In the genomic region with DNA sequence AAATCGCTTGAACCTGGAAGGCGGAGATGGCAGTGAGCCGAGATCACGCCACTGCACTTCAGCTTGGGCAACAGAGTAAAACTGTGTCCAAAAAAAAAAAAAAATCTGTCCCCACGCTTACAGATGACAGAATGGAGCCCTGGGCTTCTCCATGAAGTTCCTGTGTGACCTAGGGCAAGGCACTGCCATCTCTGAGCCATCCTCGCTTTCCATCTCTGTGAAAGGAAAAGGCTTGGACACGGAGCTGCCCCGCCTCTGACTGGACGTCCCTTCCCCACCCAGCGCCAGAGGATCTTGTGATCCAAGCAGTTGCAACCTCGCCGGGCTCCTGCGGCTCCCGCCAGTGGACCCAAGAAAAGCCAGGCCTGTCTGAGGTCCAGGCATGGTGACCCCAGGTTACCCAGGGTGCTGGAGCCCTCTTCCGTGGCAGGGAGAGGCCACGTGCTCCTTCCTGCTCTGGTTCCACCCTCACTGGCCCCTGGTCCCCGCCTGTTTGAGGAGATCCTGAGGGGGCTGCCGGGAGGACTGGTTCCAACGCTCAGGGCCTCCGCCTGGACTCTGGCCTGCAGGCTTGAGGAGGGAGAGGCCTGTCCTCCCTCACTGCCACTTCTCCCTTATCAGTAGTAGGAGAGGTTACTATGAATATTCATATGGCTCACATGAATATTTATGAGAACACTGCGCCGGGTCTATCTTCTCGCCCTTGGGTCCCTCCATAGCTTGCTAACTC, we compare ENCODE assay signal across 34 cellular contexts. TPM values are rescaled to one million over a fixed set of nuclear protein-coding genes. Genes with fewer than 3 reads are reported as not detected.
"Had no signal": no experiment of that assay in that cellular context is flagged by ENCODE, and none has a peak within 500 bp of the region (broad histone marks: within the 10 kb centered on the region; RNA-seq: fewer than 3 reads in every experiment).

No MANE protein-coding gene starts in this region.

- DNase-seq: activated CD4-positive, alpha-beta memory T cell treated with anti-CD3 and anti-CD28 coated beads for 36 hours; activated CD4-positive, alpha-beta T cell treated with anti-CD3 and anti-CD28 coated beads for 36 hours; activated CD4-positive, alpha-beta T cell treated with anti-CD3 and anti-CD28 coated beads, Interleukin-2, amount 50 U/mL, for 1 hour; activated CD8-positive, alpha-beta memory T cell treated with anti-CD3 and anti-CD28 coated beads, Interleukin-2, amount 50 U/mL, for 48 hours; activated effector memory CD4-positive, alpha-beta T cell treated with Interleukin-2 at 50 U/mL for 16 hours; activated naive CD4-positive, alpha-beta T cell treated with anti-CD3 and anti-CD28 coated beads, Interleukin-2, amount 50 U/mL, for 16 hours; activated naive CD8-positive, alpha-beta T cell treated with anti-CD3 and anti-CD28 coated beads, Interleukin-2, amount 10 ng/mL, durations not matched to agents 7 days and 5 days; activated T-cell treated with anti-CD3 and anti-CD28 coated beads, Interleukin-2, amount 50 U/mL, for 48 hours; amygdala; Karpas-422; KBM-7; MG63; NCI-H1048; NCI-H1105 treated with DMSO at 0.1 percent for 48 hours; NCI-H1436; NCI-H1694; NCI-H2029; NCI-H2107; NCI-H2171; NCI-H510A; NCI-H526; NCI-H748 treated with DMSO at 0.1 percent for 48 hours; NK-92 treated with Interleukin-12 subunit alpha and Interleukin-12 subunit beta, amount 100 ng/mL, for 24 hours; PC-3; Peyer's patch; RPMI8226; SHP77 treated with DMSO at 0.1 percent for 48 hours; SK-N-SH had no signal

- H3K9ac ChIP-seq: SK-N-SH had no signal

- H3K4me1 ChIP-seq: SJSA1 had no signal

- H3K4me3 ChIP-seq: ascending aorta, cardiac muscle cell, MG63, Peyer's patch, SJSA1 had no signal

- H3K36me3 Mint-ChIP-seq: activated CD4-positive, alpha-beta memory T cell treated with anti-CD3 and anti-CD28 coated beads for 36 hours; activated naive CD8-positive, alpha-beta T cell treated with anti-CD3 and anti-CD28 coated beads, Interleukin-2, amount 10 ng/mL, durations not matched to agents 7 days and 5 days; WTC11 had no signal

- H3K4me2 ChIP-seq: SK-N-SH had no signal

- H3K36me3 ChIP-seq: ascending aorta, cardiac muscle cell, MG63, Peyer's patch, SJSA1 had no signal

- H3K9me3 Mint-ChIP-seq: activated CD4-positive, alpha-beta memory T cell treated with anti-CD3 and anti-CD28 coated beads for 36 hours; activated naive CD8-positive, alpha-beta T cell treated with anti-CD3 and anti-CD28 coated beads, Interleukin-2, amount 10 ng/mL, durations not matched to agents 7 days and 5 days; T-helper 1 cell treated with Interleukin-12 subunit alpha and Interleukin-12 subunit beta and Interleukin-4 antibody, amounts not matched to agents 30 μg/mL and 1 μg/mL, for 36 hours; T-helper 2 cell treated with Interferon-gamma antibody and Interleukin-4, amounts not matched to agents 5 μg/mL and 100 μg/mL, for 36 hours; WTC11 had no signal

- H3K27ac Mint-ChIP-seq: activated CD4-positive, alpha-beta memory T cell treated with anti-CD3 and anti-CD28 coated beads for 36 hours; activated CD4-positive, alpha-beta T cell treated with anti-CD3 and anti-CD28 coated beads for 36 hours; activated naive CD8-positive, alpha-beta T cell treated with anti-CD3 and anti-CD28 coated beads, Interleukin-2, amount 10 ng/mL, durations not matched to agents 7 days and 5 days; T-helper 1 cell treated with Interleukin-12 subunit alpha and Interleukin-12 subunit beta and Interleukin-4 antibody, amounts not matched to agents 30 μg/mL and 1 μg/mL, for 36 hours; T-helper 2 cell treated with Interferon-gamma antibody and Interleukin-4, amounts not matched to agents 5 μg/mL and 100 μg/mL, for 36 hours; WTC11 had no signal

- H3K4me3 Mint-ChIP-seq: activated CD4-positive, alpha-beta memory T cell treated with anti-CD3 and anti-CD28 coated beads for 36 hours; activated CD4-positive, alpha-beta T cell treated with anti-CD3 and anti-CD28 coated beads for 36 hours; activated naive CD8-positive, alpha-beta T cell treated with anti-CD3 and anti-CD28 coated beads, Interleukin-2, amount 10 ng/mL, durations not matched to agents 7 days and 5 days; T-helper 1 cell treated with Interleukin-12 subunit alpha and Interleukin-12 subunit beta and Interleukin-4 antibody, amounts not matched to agents 30 μg/mL and 1 μg/mL, for 36 hours; T-helper 2 cell treated with Interferon-gamma antibody and Interleukin-4, amounts not matched to agents 5 μg/mL and 100 μg/mL, for 36 hours; WTC11 had no signal

- H3K27ac ChIP-seq: ascending aorta, cardiac muscle cell, Peyer's patch, SJSA1 had no signal

- H3K27me3 ChIP-seq: ascending aorta, cardiac muscle cell, MG63, Peyer's patch had no signal

- H3K9me3 ChIP-seq: ascending aorta, MG63, Peyer's patch, SJSA1, SK-N-SH had no signal

- H3K4me1 Mint-ChIP-seq: activated CD4-positive, alpha-beta T cell treated with anti-CD3 and anti-CD28 coated beads for 36 hours; activated naive CD8-positive, alpha-beta T cell treated with anti-CD3 and anti-CD28 coated beads, Interleukin-2, amount 10 ng/mL, durations not matched to agents 7 days and 5 days; WTC11 had no signal

RNA-seq across cellular contexts. Expression of a gene that starts 25.6 kb away (rescaled TPM):
- total RNA-seq: activated naive CD8-positive, alpha-beta T cell treated with anti-CD3 and anti-CD28 coated beads, Interleukin-2, amount 10 ng/mL, durations not matched to agents 7 days and 5 days; SJSA1 had no signal
